Comparison of ENCODE assay signal across 8 cellular contexts in genomic region chr1:145425436-145426029, GRCh38. TPM values are rescaled to one million over a fixed set of nuclear protein-coding genes. Genes with fewer than 3 reads are reported as not detected.
DNase-seq lines count a peak whose midpoint lies in the region; ATAC-seq and TF ChIP-seq lines count a peak whose summit lies in the region.

Gene NBPF20, minus strand, starts transcription at chr1:145425603. Its CDS starts 20,331 bp downstream, at chr1:145405272.

- no peak for TF ChIP-seq POLR2A in gastroesophageal sphincter (IDR thresholded peaks at IDR 0.05)

- no peaks in the 10 kb centered on the region for H3K9me3 ChIP-seq in SJCRH30 (replicated peaks)
- peaks cover 0 to 16% (median 0%) of the 10 kb centered on the region in 3 donors for H3K9me3 ChIP-seq in gastroesophageal sphincter

- H3K27ac ChIP-seq in SJCRH30 (peak within 1 kb of the TSS; percentile 31; the same call in 1 of the 2 replicates), gastroesophageal sphincter (peak within 1 kb of the TSS in 3 of 4 donors; percentile 73 to 83 (median 76)), substantia nigra (ENCODE audit: low read depth, low read length, poor library complexity, severe bottlenecking) (no peak within 1 kb of the TSS)

- H3K4me3 ChIP-seq in LNCaP clone FGC (ENCODE audit: low read depth, low read length) (peak within 1 kb of the TSS; percentile 64), SJCRH30 (peak within 1 kb of the TSS; percentile 95), gastroesophageal sphincter (peak within 1 kb of the TSS; percentile 64 to 86)

- H3K27me3 ChIP-seq in SJCRH30: no peaks in the 10 kb centered on the region
- H3K27me3 ChIP-seq in gastroesophageal sphincter: peaks cover 36% of the 10 kb centered on the region

- 0 to 7% methylated on average over 4 to 6 of the region's 50 CpGs for WGBS in gastroesophageal sphincter (ENCODE audit: low coverage in 1 of 2), 2 donors

- TF ChIP-seq CTCF in LNCaP clone FGC (IDR thresholded peaks at IDR 0.05; ENCODE audit: control insufficient read depth, extremely low read depth, insufficient read depth): no peak
- TF ChIP-seq CTCF in gastroesophageal sphincter (IDR thresholded peaks at IDR 0.05): no peak

- H3K4me1 ChIP-seq in SJCRH30: no peaks in the 10 kb centered on the region
- H3K4me1 ChIP-seq in gastroesophageal sphincter: peaks cover 0 to 14% (median 0%) of the 10 kb centered on the region in 3 donors

- ATAC-seq in gastroesophageal sphincter: peak; percentile 94

- H3K36me3 ChIP-seq in SJCRH30: no peaks in the 10 kb centered on the region
- no peaks in the 10 kb centered on the region for H3K36me3 ChIP-seq in gastroesophageal sphincter

- DNase-seq in EH (ENCODE audit: low read depth) (peak; percentile 67), H4 (ENCODE audit: low spot score) (peak; percentile 55), LNCaP clone FGC (ENCODE audit: low read depth) (peak; percentile 21), SJCRH30 (peak; percentile 82 to 84), occipital lobe (lab: John Stamatoyannopoulos, UW) (peak; percentile 72), substantia nigra (lab: John Stamatoyannopoulos, UW) (peak in 48 of 49 donors; percentile 3 to 86 (median 52))
- peak; percentile 34 to 73 (median 62) for DNase-seq in activated naive CD4-positive, alpha-beta T cell (lab: John Stamatoyannopoulos, UW)

- no peak for TF ChIP-seq EP300 in gastroesophageal sphincter (IDR thresholded peaks at IDR 0.05)

RNA-seq across cellular contexts. Expression of gene NBPF20, which starts in this region (rescaled TPM):
- total RNA-seq in H4 (2014; rRNA removed; shearing (Covaris generic)): 0.25 and 1.2 TPM in 2 replicates
- 2.0 and 2.3 TPM in 2 replicates for total RNA-seq in SJCRH30 (2014; rRNA removed; shearing (Covaris generic))
- total RNA-seq in gastroesophageal sphincter: 1 to 10 TPM; 1.7 to 9.5 (median 3.3) TPM
- 4.8 TPM for total RNA-seq in occipital lobe

Comparison
In these comparisons a context has a peak if more than half of its experiments do, and no peak if none do; other contexts are left out.
1. DNase-seq: peak in every context shown above with its lines; median percentile 83 in SJCRH30; 72 in occipital lobe; 67 in EH; 62 in activated naive CD4-positive, alpha-beta T cell; 55 in H4; 52 in substantia nigra; 21 in LNCaP clone FGC.